ENCODE assay signal across 17 cellular contexts in genomic region chr11:124882339-124883071, GRCh38. TPM values are rescaled to one million over a fixed set of nuclear protein-coding genes. Genes with fewer than 3 reads are reported as not detected.
A peak's percentile ranks its signal among the peaks of the same experiment; 100 is the strongest.
DNase-seq lines count a peak whose midpoint lies in the region; ATAC-seq and TF ChIP-seq lines count a peak whose summit lies in the region.
"Had no signal": no experiment of that assay in that cellular context is flagged by ENCODE, and none has a peak within 500 bp of the region (broad histone marks: within the 10 kb centered on the region; RNA-seq: fewer than 3 reads in every experiment).

No MANE protein-coding gene starts in this region.

- DNase-seq in OCI-M1 (lab: John Stamatoyannopoulos, UW) (peak; percentile 34), colonic mucosa (peak; percentile 45), left colon (no peak), DMS53 (lab: John Stamatoyannopoulos, UW) (no peak)
- DNase-seq: activated B cell treated with CpG ODN at 0.5 μM for 24 hours; foreskin fibroblast; kidney glomerular epithelial cell; NCI-H1092 treated with DMSO at 0.1 percent for 48 hours; stimulated activated naive CD4-positive, alpha-beta T cell had no signal

- peak; percentile 56 for ATAC-seq in left colon
- ATAC-seq in HG03520 (IDR thresholded peaks at IDR 0.05; ENCODE audit: unreplicated experiment), result no peak
- no peak for ATAC-seq in HG03039 (IDR thresholded peaks at IDR 0.05; ENCODE audit: unreplicated experiment)

- H3K4me3 ChIP-seq in colonic mucosa, result no peak overlapping the region
- H3K4me3 ChIP-seq: cardiac muscle cell had no signal

- intact Hi-C loops in colonic mucosa (cut with DNase I), result no loop called here
- intact Hi-C loops in left colon (cut with DNase I, micrococcal nuclease), result no loop called here

- no peaks in the 10 kb centered on the region for H3K27me3 ChIP-seq in colonic mucosa
- H3K27me3 ChIP-seq: cardiac muscle cell had no signal

- H3K36me3 ChIP-seq in colonic mucosa, result no peaks in the 10 kb centered on the region
- H3K36me3 ChIP-seq: cardiac muscle cell had no signal

- no peak overlapping the region for H3K9ac ChIP-seq in colonic mucosa (ENCODE audit: low read depth in 2 of 2, low read length in 2 of 2)

- H3K9me3 ChIP-seq in colonic mucosa, result no peaks in the 10 kb centered on the region

- no peak overlapping the region for H3K27ac ChIP-seq in colonic mucosa
- peak overlapping the region; percentile 69 for H3K27ac ChIP-seq in temporal lobe (ENCODE audit: low read depth, low read length)
- H3K27ac ChIP-seq: cardiac muscle cell had no signal

- no peak for TF ChIP-seq CTCF in colonic mucosa (IDR thresholded peaks at IDR 0.05)

- H3K4me1 ChIP-seq in colonic mucosa, result no peaks in the 10 kb centered on the region

RNA-seq across cellular contexts. Expression of gene ROBO4, which starts 15.2 kb away (rescaled TPM):
- total RNA-seq in colonic mucosa, result 1 to 10 TPM; 4.0 to 5.0 TPM
- total RNA-seq in left colon, result 1 to 10 TPM; 4.3 to 4.8 TPM
- 3.9 TPM for total RNA-seq in temporal lobe
- total RNA-seq: activated B cell treated with CpG ODN at 0.5 μM for 24 hours; activated T-helper 1 cell treated with anti-CD3 and anti-CD28 coated beads, Interleukin-12 subunit alpha, Interleukin-12 subunit beta, Interleukin-2, Interleukin-4 antibody, amounts not matched to agents 30 ng/mL and 10 ng/mL and 1 ng/mL, durations not matched to agents 14 hours and 24 hours and 36 hours; CD8-positive, alpha-beta memory T cell; SK-MEL-5 had no signal

RNA-seq across cellular contexts. Expression of gene ROBO3, which starts 17.3 kb away (rescaled TPM):
- total RNA-seq in colonic mucosa, result 1 to 10 TPM; 7.8 to 8.0 TPM
- total RNA-seq in left colon, result 10 to 100 TPM in 1 of 2 donors, 1 to 10 TPM in 1; 9.2 to 12.0 TPM
- 4.7 TPM for total RNA-seq in temporal lobe

RNA-seq across cellular contexts. Expression of gene HEPN1, which starts 36.5 kb away (rescaled TPM):
- not detected for total RNA-seq in colonic mucosa
- not detected for total RNA-seq in left colon
- total RNA-seq in temporal lobe, result not detected
- total RNA-seq: activated B cell treated with CpG ODN at 0.5 μM for 24 hours; activated T-helper 1 cell treated with anti-CD3 and anti-CD28 coated beads, Interleukin-12 subunit alpha, Interleukin-12 subunit beta, Interleukin-2, Interleukin-4 antibody, amounts not matched to agents 30 ng/mL and 10 ng/mL and 1 ng/mL, durations not matched to agents 14 hours and 24 hours and 36 hours; cardiac muscle cell; CD8-positive, alpha-beta memory T cell; osteocyte; SK-MEL-5 had no signal

RNA-seq across cellular contexts. Expression of gene HEPACAM, which starts 53.3 kb away (rescaled TPM):
- total RNA-seq in colonic mucosa (under 1 TPM; 0.08 to 0.12 TPM), left colon (under 1 TPM in 1 of 2 donors, not detected in 1; 0.14 TPM), temporal lobe (14.5 TPM)
- total RNA-seq: activated B cell treated with CpG ODN at 0.5 μM for 24 hours; activated T-helper 1 cell treated with anti-CD3 and anti-CD28 coated beads, Interleukin-12 subunit alpha, Interleukin-12 subunit beta, Interleukin-2, Interleukin-4 antibody, amounts not matched to agents 30 ng/mL and 10 ng/mL and 1 ng/mL, durations not matched to agents 14 hours and 24 hours and 36 hours; CD8-positive, alpha-beta memory T cell; osteocyte; SK-MEL-5 had no signal

Comparison
In these comparisons a context has a peak if more than half of its experiments do, and no peak if none do; other contexts are left out.
1. DNase-seq: peak in OCI-M1 (single experiment) and colonic mucosa (single experiment); none in left colon (0 of 2) and DMS53 (single experiment).